ENCODE assay signal across 1 cellular context in the genomic region with DNA sequence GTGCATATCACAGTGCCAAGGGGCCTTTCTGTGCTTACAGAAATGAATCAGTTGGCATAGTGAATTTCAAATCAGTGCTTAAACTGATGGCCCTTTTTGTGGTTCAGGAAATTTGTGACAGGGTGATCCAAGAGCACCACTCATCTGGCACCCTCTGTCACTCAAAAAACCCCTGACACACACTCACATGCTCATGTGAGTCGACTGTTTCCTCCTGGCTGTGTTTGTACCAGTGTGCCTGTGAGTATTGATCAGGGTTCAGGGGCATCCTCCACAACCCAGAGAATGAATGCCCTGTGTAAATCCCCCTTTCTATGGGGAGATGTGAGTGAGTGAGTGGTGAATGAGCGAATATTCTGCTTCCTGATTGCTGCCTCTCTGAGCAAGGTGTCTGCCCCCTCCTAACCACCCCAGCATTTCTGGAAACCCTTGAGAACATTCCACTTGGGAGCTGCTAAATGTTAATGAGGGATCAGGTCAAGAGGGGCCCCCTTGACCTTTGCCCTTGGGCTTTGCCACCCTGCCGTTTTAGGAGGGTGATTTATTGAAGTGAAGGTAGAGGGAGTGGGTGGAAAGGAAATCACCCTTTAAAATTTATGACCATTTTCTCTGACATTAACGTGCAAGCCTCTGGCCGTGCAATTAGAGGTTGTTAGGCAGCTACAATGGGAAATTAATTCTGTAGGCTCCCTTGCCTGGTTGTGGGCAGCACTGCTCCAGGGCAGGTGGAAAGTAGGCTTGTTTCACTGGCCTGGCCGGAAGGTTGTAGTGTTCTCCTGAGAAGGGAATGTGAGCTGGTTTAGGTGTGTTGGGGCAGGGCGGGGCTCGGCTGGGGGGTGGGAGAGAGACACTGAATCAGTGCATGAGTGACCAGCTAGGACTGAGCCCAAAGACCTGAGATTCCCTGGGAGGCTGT.
TF ChIP-seq lines count a peak whose summit lies in the region.

No MANE protein-coding gene starts in this region.

TF ChIP-seq in HCT116, 20 proteins besides CTCF, POLR2A, EP300 and RAD21:
- TF ChIP-seq REST (IDR thresholded peaks at IDR 0.05; ENCODE audit: low read depth) (no peak), ZFX (IDR thresholded peaks at IDR 0.05) (no peak), ZNF274 (IDR thresholded peaks at IDR 0.05; ENCODE audit: low read depth, low read length) (no peak), JUND (IDR thresholded peaks at IDR 0.05) (no peak), SIN3A (IDR thresholded peaks at IDR 0.05; ENCODE audit: low read depth) (no peak), YY1 (IDR thresholded peaks at IDR 0.05; ENCODE audit: extremely low read depth, insufficient replicate concordance, low read depth, low read length) (no peak)
- TF ChIP-seq, protein P1, sequence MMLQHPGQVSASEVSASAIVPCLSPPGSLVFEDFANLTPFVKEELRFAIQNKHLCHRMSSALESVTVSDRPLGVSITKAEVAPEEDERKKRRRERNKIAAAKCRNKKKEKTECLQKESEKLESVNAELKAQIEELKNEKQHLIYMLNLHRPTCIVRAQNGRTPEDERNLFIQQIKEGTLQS (IDR thresholded peaks at IDR 0.05) = no peak
